Comparison of ENCODE assay signal across 28 cellular contexts in the genomic region with DNA sequence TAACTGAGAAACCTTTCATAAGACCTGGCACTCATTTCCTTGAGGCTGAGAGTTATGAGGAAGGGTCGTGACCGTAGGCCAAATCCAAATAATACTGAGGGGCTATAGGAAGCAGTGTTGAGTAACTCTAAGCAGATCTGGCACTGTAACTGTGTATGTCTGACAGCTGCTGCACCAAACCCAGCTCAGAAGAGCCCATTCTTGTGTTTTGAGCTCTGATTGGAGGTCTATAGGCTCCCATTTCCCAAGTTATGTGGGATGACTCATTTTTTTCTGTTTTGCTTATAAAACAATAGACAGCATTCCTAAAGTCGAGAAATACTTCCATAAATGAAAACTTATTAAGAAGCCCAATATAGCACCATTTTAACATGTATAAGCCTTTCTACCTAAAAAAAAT.
"Had no signal": no experiment of that assay in that cellular context is flagged by ENCODE, and none has a peak within 500 bp of the region (broad histone marks: within the 10 kb centered on the region; RNA-seq: fewer than 3 reads in every experiment).

No MANE protein-coding gene starts in this region.

- H3K27ac Mint-ChIP-seq: activated CD4-positive, alpha-beta memory T cell treated with anti-CD3 and anti-CD28 coated beads for 36 hours; activated CD4-positive, alpha-beta T cell treated with anti-CD3 and anti-CD28 coated beads for 36 hours; activated naive CD4-positive, alpha-beta T cell treated with anti-CD3 and anti-CD28 coated beads, Interleukin-2, amount 10 ng/mL, durations not matched to agents 7 days and 5 days; activated naive CD8-positive, alpha-beta T cell; activated naive CD8-positive, alpha-beta T cell treated with anti-CD3 and anti-CD28 coated beads, Interleukin-2, amount 50 U/mL, for 24 hours; T-helper 1 cell treated with Interleukin-12 subunit alpha and Interleukin-12 subunit beta and Interleukin-4 antibody, amounts not matched to agents 30 μg/mL and 1 μg/mL, for 36 hours; T-helper 2 cell treated with Interferon-gamma antibody and Interleukin-4, amounts not matched to agents 5 μg/mL and 100 μg/mL, for 36 hours; WTC11 had no signal

- H3K36me3 ChIP-seq: breast epithelium had no signal

- H3K27me3 ChIP-seq: breast epithelium had no signal

- H3K4me1 Mint-ChIP-seq: activated CD4-positive, alpha-beta T cell treated with anti-CD3 and anti-CD28 coated beads for 36 hours; activated naive CD4-positive, alpha-beta T cell treated with anti-CD3 and anti-CD28 coated beads, Interleukin-2, amount 10 ng/mL, durations not matched to agents 7 days and 5 days; activated naive CD8-positive, alpha-beta T cell treated with anti-CD3 and anti-CD28 coated beads, Interleukin-2, amount 50 U/mL, for 24 hours had no signal

- H3K36me3 Mint-ChIP-seq: activated naive CD4-positive, alpha-beta T cell treated with anti-CD3 and anti-CD28 coated beads, Interleukin-2, amount 10 ng/mL, durations not matched to agents 7 days and 5 days had no signal

- H3K27me3 Mint-ChIP-seq: activated CD4-positive, alpha-beta memory T cell treated with anti-CD3 and anti-CD28 coated beads for 36 hours; activated CD4-positive, alpha-beta T cell treated with anti-CD3 and anti-CD28 coated beads for 36 hours; activated naive CD4-positive, alpha-beta T cell treated with anti-CD3 and anti-CD28 coated beads, Interleukin-2, amount 10 ng/mL, durations not matched to agents 7 days and 5 days; activated naive CD8-positive, alpha-beta T cell; activated naive CD8-positive, alpha-beta T cell treated with anti-CD3 and anti-CD28 coated beads, Interleukin-2, amount 50 U/mL, for 24 hours had no signal

- FAIRE-seq: RCC 7860, TTC549 had no signal

- H3K4me1 ChIP-seq: breast epithelium had no signal

- DNase-seq: activated CD4-positive, alpha-beta memory T cell treated with anti-CD3 and anti-CD28 coated beads for 36 hours; activated CD4-positive, alpha-beta T cell treated with anti-CD3 and anti-CD28 coated beads for 36 hours; activated CD4-positive, alpha-beta T cell treated with anti-CD3 and anti-CD28 coated beads, Interleukin-2, amount 50 U/mL, for 1 hour; activated CD8-positive, alpha-beta memory T cell treated with anti-CD3 and anti-CD28 coated beads, Interleukin-2, amount 50 U/mL, for 4 hours; activated effector memory CD4-positive, alpha-beta T cell treated with Interleukin-2 at 50 U/mL for 16 hours; activated naive CD4-positive, alpha-beta T cell treated with anti-CD3 and anti-CD28 coated beads, Interleukin-2, amount 10 ng/mL, durations not matched to agents 7 days and 5 days; activated naive CD8-positive, alpha-beta T cell treated with anti-CD3 and anti-CD28 coated beads, Interleukin-2, amount 50 U/mL, for 24 hours; activated T-cell treated with anti-CD3 and anti-CD28 coated beads for 4 hours; activated T-cell treated with anti-CD3 and anti-CD28 coated beads, Interleukin-2, amount 50 U/mL, for 4 hours; anterior cingulate cortex; NCI-H1105 treated with DMSO at 0.1 percent for 48 hours; NCI-H1436; NCI-H1694 treated with DMSO at 0.1 percent for 48 hours; NCI-H2029; NCI-H345; NCI-H524 treated with DMSO at 0.1 percent for 48 hours; PC-9; Right ventricle myocardium superior had no signal

- H2AFZ ChIP-seq: PC-9 had no signal

- H3K27ac ChIP-seq: breast epithelium, PC-9, RWPE1, SK-N-MC had no signal

- H3K4me3 ChIP-seq: breast epithelium, PC-9, SK-N-MC had no signal

- ATAC-seq: activated CD4-positive, alpha-beta T cell treated with anti-CD3 and anti-CD28 coated beads for 36 hours; activated CD4-positive, CD25-positive, alpha-beta regulatory T cell treated with anti-CD3 and anti-CD28 coated beads, Interleukin-2, amount 50 U/mL, for 24 hours; activated naive CD8-positive, alpha-beta T cell treated with anti-CD3 and anti-CD28 coated beads, Interleukin-2, amount 50 U/mL, for 24 hours; activated T-cell treated with anti-CD3 and anti-CD28 coated beads, Interleukin-2, amount 50 U/mL, for 4 hours; WTC11 had no signal

- H3K4me3 Mint-ChIP-seq: activated CD4-positive, alpha-beta memory T cell treated with anti-CD3 and anti-CD28 coated beads for 36 hours; activated CD4-positive, alpha-beta T cell treated with anti-CD3 and anti-CD28 coated beads for 36 hours; activated naive CD4-positive, alpha-beta T cell treated with anti-CD3 and anti-CD28 coated beads, Interleukin-2, amount 10 ng/mL, durations not matched to agents 7 days and 5 days; activated naive CD8-positive, alpha-beta T cell; activated naive CD8-positive, alpha-beta T cell treated with anti-CD3 and anti-CD28 coated beads, Interleukin-2, amount 50 U/mL, for 24 hours; activated T-cell treated with anti-CD3 and anti-CD28 coated beads, Interleukin-2, amount 50 U/mL, for 4 hours; T-helper 1 cell treated with Interleukin-12 subunit alpha and Interleukin-12 subunit beta and Interleukin-4 antibody, amounts not matched to agents 30 μg/mL and 1 μg/mL, for 36 hours; T-helper 2 cell treated with Interferon-gamma antibody and Interleukin-4, amounts not matched to agents 5 μg/mL and 100 μg/mL, for 36 hours; WTC11 had no signal

- H3K4me2 ChIP-seq: PC-9 had no signal
